15 cellular contexts compared by ENCODE assay signal in the genomic region with DNA sequence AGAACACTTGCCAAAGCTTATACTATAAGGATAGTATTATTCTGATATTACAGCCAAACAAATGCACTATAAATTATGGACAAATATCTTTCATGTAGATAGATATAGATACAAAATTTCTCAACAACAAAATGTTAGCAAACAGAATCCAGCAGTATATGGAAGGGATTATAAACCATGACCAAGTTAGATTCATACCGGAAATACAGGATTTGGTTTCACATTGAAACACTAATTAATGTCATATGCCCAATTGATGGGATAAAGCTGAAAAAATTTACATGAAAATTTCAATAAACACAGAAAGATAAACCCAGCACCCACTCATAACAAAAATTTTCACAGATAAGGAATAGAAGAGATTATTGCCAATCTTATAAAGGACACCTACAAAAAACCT.
A peak's percentile ranks its signal among the peaks of the same experiment; 100 is the strongest.
DNase-seq lines count a peak whose midpoint lies in the region; ATAC-seq and TF ChIP-seq lines count a peak whose summit lies in the region.
"Had no signal": no experiment of that assay in that cellular context is flagged by ENCODE, and none has a peak within 500 bp of the region (broad histone marks: within the 10 kb centered on the region; RNA-seq: fewer than 3 reads in every experiment).

No MANE protein-coding gene starts in this region.

- H3K4me1 ChIP-seq in A673 (ENCODE audit: insufficient read depth, low read length, poor library complexity, severe bottlenecking) = peaks cover 29% of the 10 kb centered on the region
- H3K4me1 ChIP-seq in GM23248 (ENCODE audit: insufficient read depth) = no peaks in the 10 kb centered on the region
- H3K4me1 ChIP-seq: BLaER1 treated with 17β-estradiol and CSF1 and Interleukin-3, amounts not matched to agents 10 nM and 100 nM had no signal

- CTCF ChIA-PET in A673 (lab: Charles Lee) = no interaction called here
- CTCF ChIA-PET in GM10248 (lab: Yijun Ruan, JAX) = no interaction called here

- H3K4me3 ChIP-seq in A673 (ENCODE audit: low read depth, low read length, poor library complexity, severe bottlenecking) = no peak overlapping the region
- H3K4me3 ChIP-seq in GM23248 = no peak overlapping the region
- H3K4me3 ChIP-seq in SK-N-MC = peak overlapping the region; percentile 50; the same call in 1 of the 2 replicates
- H3K4me3 ChIP-seq: BLaER1 treated with 17β-estradiol and CSF1 and Interleukin-3, amounts not matched to agents 10 nM and 100 nM had no signal

- H2AFZ ChIP-seq in GM23248 = no peak overlapping the region

- no peak for TF ChIP-seq CTCF in A673 (conservative IDR thresholded peaks at IDR 0.05; ENCODE audit: low read depth, low read length)
- no peak for TF ChIP-seq CTCF in GM10248 (IDR thresholded peaks at IDR 0.05; ENCODE audit: control extremely low read depth, extremely low read depth, low read depth, missing control alignments)

- POLR2A ChIA-PET in A673 (lab: Charles Lee; ENCODE audit: low non-redundant PET) = interaction anchor here (0.7 kb wide), 1 partner anchor 84 kb away, joined by 3 read pairs; no protein-coding TSS in a partner anchor
- POLR2A ChIA-PET in GM10248 (lab: Yijun Ruan, JAX) = no interaction called here

- H3K27ac ChIP-seq in A673 (ENCODE audit: low read depth, low read length, poor library complexity, severe bottlenecking) (peak overlapping the region; percentile 68), GM23248 (no peak overlapping the region), SK-N-MC (peak overlapping the region; percentile 74)
- H3K27ac ChIP-seq: 22Rv1; BLaER1 treated with 17β-estradiol and CSF1 and Interleukin-3, amounts not matched to agents 10 nM and 100 nM had no signal

- H3K4me2 ChIP-seq in GM23248 (ENCODE audit: unreplicated experiment) = no peak overlapping the region
- H3K4me2 ChIP-seq: BLaER1 treated with 17β-estradiol and CSF1 and Interleukin-3, amounts not matched to agents 10 nM and 100 nM had no signal

- no peaks in the 10 kb centered on the region for H3F3A ChIP-seq in GM23248 (ENCODE audit: insufficient read depth)

- H4K20me1 ChIP-seq in GM23248 (ENCODE audit: insufficient read depth) = no peaks in the 10 kb centered on the region
- H4K20me1 ChIP-seq: BLaER1 treated with 17β-estradiol and CSF1 and Interleukin-3, amounts not matched to agents 10 nM and 100 nM had no signal

- no peak overlapping the region for H3K9ac ChIP-seq in GM23248
- no peak overlapping the region for H3K9ac ChIP-seq in SK-N-MC (ENCODE audit: insufficient read length)
- H3K9ac ChIP-seq: BLaER1 treated with 17β-estradiol and CSF1 and Interleukin-3, amounts not matched to agents 10 nM and 100 nM had no signal

- H3K9me2 ChIP-seq in GM23248 (ENCODE audit: insufficient read depth) = no peaks in the 10 kb centered on the region

- peaks cover 8% of the 10 kb centered on the region for H3K36me3 ChIP-seq in A673 (ENCODE audit: insufficient read depth, low read length, poor library complexity, severe bottlenecking)
- H3K36me3 ChIP-seq in GM23248 (ENCODE audit: low read depth) = no peaks in the 10 kb centered on the region
- H3K36me3 ChIP-seq in SK-N-MC (ENCODE audit: insufficient read depth, low read length) = no peaks in the 10 kb centered on the region; the same call in 1 of the 2 replicates
- H3K36me3 ChIP-seq: BLaER1 treated with 17β-estradiol and CSF1 and Interleukin-3, amounts not matched to agents 10 nM and 100 nM had no signal

- intact Hi-C loops in A673 (cut with micrococcal nuclease; ENCODE audit: unreplicated experiment) = loop anchor here (5.0 kb wide), 1 partner anchor 73 kb away; no protein-coding TSS in a partner anchor

- DNase-seq in A673 (ENCODE audit: low spot score) (peak; percentile 83), GM23248 (peak; percentile 4), SK-N-MC (ENCODE audit: low read depth, low spot score) (peak; percentile 90), fibroblast of peridontal ligament (ENCODE audit: extremely low read depth) (peak; percentile 3), GM10248 (ENCODE audit: extremely low spot score) (no peak), NCI-H2029 treated with DMSO at 0.1 percent for 48 hours (lab: John Stamatoyannopoulos, UW) (no peak)
- DNase-seq: CD4-positive, CD25-positive, alpha-beta regulatory T cell; DMS53; GOT3; H9; HFFc6 had no signal

- ATAC-seq in GM21381 (IDR thresholded peaks at IDR 0.05; ENCODE audit: unreplicated experiment) = no peak
- no peak for ATAC-seq in GM21786 (IDR thresholded peaks at IDR 0.05; ENCODE audit: unreplicated experiment)

- H3K9me3 ChIP-seq in A673 (ENCODE audit: low read depth, low read length, poor library complexity, severe bottlenecking) (peaks cover 17% of the 10 kb centered on the region), GM23248 (ENCODE audit: low read depth) (no peaks in the 10 kb centered on the region), SK-N-MC (ENCODE audit: low read depth, low read length) (peaks cover 9% of the 10 kb centered on the region; the same call in 1 of the 2 replicates)

- H3K79me2 ChIP-seq in GM23248 (ENCODE audit: insufficient read depth) = no peaks in the 10 kb centered on the region

- BruUV-seq in A673 (replicated peaks; lab: Mats Ljungman, UMichigan) = no TSS peak

- 4 to 6% methylated on average over 1 of the region's 1 CpG for WGBS in GM23248 (ENCODE audit: low coverage in 1 of 2, low lambda C conversion rate in 2 of 2, missing lambda C conversion rate in 2 of 2), 2 experiments

- no peaks in the 10 kb centered on the region for H3K27me3 ChIP-seq in A673 (replicated peaks; ENCODE audit: insufficient read depth, low read depth, low read length, poor library complexity)
- H3K27me3 ChIP-seq in GM23248 (replicated peaks; ENCODE audit: insufficient read depth) = no peaks in the 10 kb centered on the region
- H3K27me3 ChIP-seq: BLaER1 treated with 17β-estradiol and CSF1 and Interleukin-3, amounts not matched to agents 10 nM and 100 nM had no signal

- in situ Hi-C loops in GM23248 (cut with MboI) = no loop called here

Comparison
In these comparisons a context has a peak if more than half of its experiments do, and no peak if none do; other contexts are left out.
1. DNase-seq: peak in A673 (single experiment), GM23248 (single experiment), SK-N-MC (single experiment) and fibroblast of peridontal ligament (single experiment); none in GM10248 (single experiment) and NCI-H2029 treated with DMSO at 0.1 percent for 48 hours (single experiment).